In genomic region chr6:154583546-154584188, GRCh38 we compare ENCODE assay signal across 29 cellular contexts.
"Had no signal": no experiment of that assay in that cellular context is flagged by ENCODE, and none has a peak within 500 bp of the region (broad histone marks: within the 10 kb centered on the region; RNA-seq: fewer than 3 reads in every experiment).

No MANE protein-coding gene starts in this region.

- H3K27ac ChIP-seq: epithelial cell of prostate, gastrocnemius medialis, neutrophil, parathyroid adenoma, right atrium auricular region, spleen, testis, tibial artery, upper lobe of left lung had no signal

- ATAC-seq: esophagus mucosa; gastrocnemius medialis; left lobe of liver; natural killer cell; sciatic nerve; stimulated activated memory B cell treated with anti-CD40 and anti-IgM and Interleukin-4, amounts not matched to agents 10 μg/mL and 1 μg/mL and 100 μg/mL, for 72 hours; stimulated activated naive CD8-positive, alpha-beta T cell treated with anti-CD3 and anti-CD28 coated beads, Interleukin-15, Interleukin-2, amounts not matched to agents 100 U/mL and 50 U/mL, for 24 hours had no signal

- H3K4me1 Mint-ChIP-seq: memory B cell; natural killer cell; neural crest cell; stimulated activated memory B cell treated with anti-CD40 and anti-IgM and Interleukin-4, amounts not matched to agents 10 μg/mL and 1 μg/mL and 100 μg/mL, for 72 hours had no signal

- H3K9me3 ChIP-seq: gastrocnemius medialis, right atrium auricular region, testis, tibial artery, upper lobe of left lung had no signal

- DNase-seq: effector CD8-positive, alpha-beta T cell; endodermal cell; foreskin fibroblast; gastrocnemius medialis; head of caudate nucleus; natural killer cell; spleen; stimulated activated CD4-positive, alpha-beta T cell treated with anti-CD3 and anti-CD28 coated beads, Interleukin-4, amount 100 ng/mL, for 4 hours; stimulated activated naive CD8-positive, alpha-beta T cell treated with anti-CD3 and anti-CD28 coated beads, Interleukin-15, Interleukin-2, amounts not matched to agents 100 U/mL and 50 U/mL, for 24 hours; substantia nigra; testis; tibial artery; upper lobe of left lung had no signal

- H3K36me3 ChIP-seq: gastrocnemius medialis, neutrophil, right atrium auricular region, spleen, tibial artery, upper lobe of left lung had no signal

- H3K27me3 ChIP-seq: gastrocnemius medialis, neutrophil, right atrium auricular region, spleen, testis, tibial artery, upper lobe of left lung had no signal

- H3K9me3 Mint-ChIP-seq: natural killer cell had no signal

- FAIRE-seq: colon, keratinocyte, urothelium cell line had no signal

- H3K4me3 Mint-ChIP-seq: dendritic cell treated with granulocyte-macrophage colony-stimulating factor and Interleukin-4, amounts not matched to agents 40 ng/mL and 50 ng/mL, for 4 days; endodermal cell; memory B cell; natural killer cell; neural crest cell; stimulated activated memory B cell treated with anti-CD40 and anti-IgM and Interleukin-4, amounts not matched to agents 10 μg/mL and 1 μg/mL and 100 μg/mL, for 72 hours had no signal

- H3K4me3 ChIP-seq: gastrocnemius medialis, lung, right atrium auricular region, spleen, testis, tibial artery, upper lobe of left lung had no signal

- H3K9ac ChIP-seq: parathyroid adenoma had no signal

- H3K4me1 ChIP-seq: gastrocnemius medialis, parathyroid adenoma, right atrium auricular region, testis, tibial artery, upper lobe of left lung had no signal

- H3K27ac Mint-ChIP-seq: dendritic cell treated with granulocyte-macrophage colony-stimulating factor and Interleukin-4, amounts not matched to agents 40 ng/mL and 50 ng/mL, for 4 days; endodermal cell; memory B cell; natural killer cell; progenitor cell of endocrine pancreas; stimulated activated memory B cell treated with anti-CD40 and anti-IgM and Interleukin-4, amounts not matched to agents 10 μg/mL and 1 μg/mL and 100 μg/mL, for 72 hours had no signal

- H3K36me3 Mint-ChIP-seq: natural killer cell had no signal

- H3K27me3 Mint-ChIP-seq: dendritic cell treated with granulocyte-macrophage colony-stimulating factor and Interleukin-4, amounts not matched to agents 40 ng/mL and 50 ng/mL, for 4 days; memory B cell; progenitor cell of endocrine pancreas had no signal
